In genomic region chr5:14681236-14681752, GRCh38 we compare ENCODE assay signal across 17 cellular contexts. TPM values are rescaled to one million over a fixed set of nuclear protein-coding genes. Genes with fewer than 3 reads are reported as not detected.
DNase-seq lines count a peak whose midpoint lies in the region; ATAC-seq and TF ChIP-seq lines count a peak whose summit lies in the region.
"Had no signal": no experiment of that assay in that cellular context is flagged by ENCODE, and none has a peak within 500 bp of the region (broad histone marks: within the 10 kb centered on the region; RNA-seq: fewer than 3 reads in every experiment).

No MANE protein-coding gene starts in this region.

- H3K9me3 Mint-ChIP-seq in activated naive CD8-positive, alpha-beta T cell (ENCODE audit: low read depth): no peaks in the 10 kb centered on the region
- H3K9me3 Mint-ChIP-seq in activated naive CD8-positive, alpha-beta T cell treated with anti-CD3 and anti-CD28 coated beads, Interleukin-2, amount 50 U/mL, for 24 hours: no peaks in the 10 kb centered on the region
- no peaks in the 10 kb centered on the region for H3K9me3 Mint-ChIP-seq in activated T-helper 1 cell treated with anti-CD3 and anti-CD28 coated beads, Interleukin-12 subunit alpha, Interleukin-12 subunit beta, Interleukin-2, Interleukin-4 antibody, amounts not matched to agents 30 ng/mL and 10 ng/mL and 1 ng/mL, durations not matched to agents 14 hours and 24 hours and 36 hours
- H3K9me3 Mint-ChIP-seq: CD14-positive monocyte had no signal

- no peaks in the 10 kb centered on the region for H3K36me3 Mint-ChIP-seq in activated naive CD8-positive, alpha-beta T cell
- peaks cover 63% of the 10 kb centered on the region for H3K36me3 Mint-ChIP-seq in activated naive CD8-positive, alpha-beta T cell treated with anti-CD3 and anti-CD28 coated beads, Interleukin-2, amount 50 U/mL, for 24 hours (ENCODE audit: low read depth)
- H3K36me3 Mint-ChIP-seq in activated T-helper 1 cell treated with anti-CD3 and anti-CD28 coated beads, Interleukin-12 subunit alpha, Interleukin-12 subunit beta, Interleukin-2, Interleukin-4 antibody, amounts not matched to agents 30 ng/mL and 10 ng/mL and 1 ng/mL, durations not matched to agents 14 hours and 24 hours and 36 hours (ENCODE audit: low read depth): peaks cover 53% of the 10 kb centered on the region

- H3K4me1 ChIP-seq in heart right ventricle: peaks cover 4 to 92% (median 42%) of the 10 kb centered on the region in 9 donors

- ATAC-seq in activated naive CD8-positive, alpha-beta T cell treated with anti-CD3 and anti-CD28 coated beads, Interleukin-2, amount 50 U/mL, for 24 hours: no peak
- ATAC-seq in heart right ventricle (peak in 7 of 8 donors; percentile 56 to 81 (median 64)), GM19023 (IDR thresholded peaks at IDR 0.05; ENCODE audit: unreplicated experiment) (no peak), HG03159 (IDR thresholded peaks at IDR 0.05; ENCODE audit: unreplicated experiment) (no peak)
- ATAC-seq: K562 had no signal

- peak overlapping the region; percentile 79 for H3K27ac Mint-ChIP-seq in activated naive CD8-positive, alpha-beta T cell
- H3K27ac Mint-ChIP-seq in activated naive CD8-positive, alpha-beta T cell treated with anti-CD3 and anti-CD28 coated beads, Interleukin-2, amount 50 U/mL, for 24 hours: no peak overlapping the region
- peak overlapping the region; percentile 63 for H3K27ac Mint-ChIP-seq in activated T-helper 1 cell treated with anti-CD3 and anti-CD28 coated beads, Interleukin-12 subunit alpha, Interleukin-12 subunit beta, Interleukin-2, Interleukin-4 antibody, amounts not matched to agents 30 ng/mL and 10 ng/mL and 1 ng/mL, durations not matched to agents 14 hours and 24 hours and 36 hours

- no peaks in the 10 kb centered on the region for H3K9me3 ChIP-seq in heart right ventricle

- H3K4me3 Mint-ChIP-seq in activated naive CD8-positive, alpha-beta T cell: no peak overlapping the region
- H3K4me3 Mint-ChIP-seq in activated naive CD8-positive, alpha-beta T cell treated with anti-CD3 and anti-CD28 coated beads, Interleukin-2, amount 50 U/mL, for 24 hours: no peak overlapping the region
- H3K4me3 Mint-ChIP-seq in activated T-helper 1 cell treated with anti-CD3 and anti-CD28 coated beads, Interleukin-12 subunit alpha, Interleukin-12 subunit beta, Interleukin-2, Interleukin-4 antibody, amounts not matched to agents 30 ng/mL and 10 ng/mL and 1 ng/mL, durations not matched to agents 14 hours and 24 hours and 36 hours: no peak overlapping the region
- H3K4me3 Mint-ChIP-seq: CD14-positive monocyte had no signal

- peak in 2 of 9 donors; percentile 6 to 9 for TF ChIP-seq CTCF in heart right ventricle (IDR thresholded peaks at IDR 0.05)

- WGBS in heart right ventricle, 2 donors: 52 to 72% methylated on average over 10 of the region's 10 CpGs

- H3K36me3 ChIP-seq in heart right ventricle: peaks cover 0 to 76% (median 8%) of the 10 kb centered on the region in 9 donors

- DNase-seq in activated naive CD8-positive, alpha-beta T cell treated with anti-CD3 and anti-CD28 coated beads, Interleukin-2, amount 50 U/mL, for 24 hours: no peak
- no peak for DNase-seq in activated T-helper 1 cell treated with anti-CD3 and anti-CD28 coated beads, Interleukin-12 subunit alpha, Interleukin-12 subunit beta, Interleukin-2, Interleukin-4 antibody, amounts not matched to agents 30 ng/mL and 10 ng/mL and 1 ng/mL, durations not matched to agents 14 hours and 24 hours and 36 hours (ENCODE audit: low spot score)
- DNase-seq in heart right ventricle (peak in 1 of 2 donors; percentile 48), DMS 273 (lab: John Stamatoyannopoulos, UW; ENCODE audit: unreplicated experiment) (no peak)
- DNase-seq: AML-193; Calu3; NCI-H1436; NCI-H2029 treated with DMSO at 0.1 percent for 48 hours; NCI-H2171 treated with DMSO at 0.1 percent for 48 hours; NCI-H446 treated with DMSO at 0.1 percent for 48 hours; NK-92 treated with Interleukin-12 subunit alpha and Interleukin-12 subunit beta, amount 100 ng/mL, for 24 hours; SIG-M5 had no signal

- no peaks in the 10 kb centered on the region for H3K27me3 ChIP-seq in heart right ventricle

- H3K27ac ChIP-seq in heart right ventricle: peak overlapping the region in 9 of 10 donors; percentile 28 to 87 (median 67)

- intact Hi-C loops in activated T-helper 1 cell treated with anti-CD3 and anti-CD28 coated beads, Interleukin-12 subunit alpha, Interleukin-12 subunit beta, Interleukin-2, Interleukin-4 antibody, amounts not matched to agents 30 ng/mL and 10 ng/mL and 1 ng/mL, durations not matched to agents 14 hours and 24 hours and 36 hours (cut with micrococcal nuclease): no loop called here
- intact Hi-C loops in heart right ventricle (cut with DNase I): loop anchor here in 2 of 10 donors (10.0 kb wide), 2 partner anchors 324 to 334 kb away; no protein-coding TSS in a partner anchor

- no peaks in the 10 kb centered on the region for H3K27me3 Mint-ChIP-seq in activated naive CD8-positive, alpha-beta T cell
- no peaks in the 10 kb centered on the region for H3K27me3 Mint-ChIP-seq in activated naive CD8-positive, alpha-beta T cell treated with anti-CD3 and anti-CD28 coated beads, Interleukin-2, amount 50 U/mL, for 24 hours
- H3K27me3 Mint-ChIP-seq in activated T-helper 1 cell treated with anti-CD3 and anti-CD28 coated beads, Interleukin-12 subunit alpha, Interleukin-12 subunit beta, Interleukin-2, Interleukin-4 antibody, amounts not matched to agents 30 ng/mL and 10 ng/mL and 1 ng/mL, durations not matched to agents 14 hours and 24 hours and 36 hours (ENCODE audit: insufficient read depth): no peaks in the 10 kb centered on the region

- H3K4me3 ChIP-seq in heart right ventricle: no peak overlapping the region
- H3K4me3 ChIP-seq: K562 had no signal

- peaks cover 32% of the 10 kb centered on the region for H3K4me1 Mint-ChIP-seq in activated naive CD8-positive, alpha-beta T cell (ENCODE audit: low read depth)
- peaks cover 48% of the 10 kb centered on the region for H3K4me1 Mint-ChIP-seq in activated naive CD8-positive, alpha-beta T cell treated with anti-CD3 and anti-CD28 coated beads, Interleukin-2, amount 50 U/mL, for 24 hours
- H3K4me1 Mint-ChIP-seq in activated T-helper 1 cell treated with anti-CD3 and anti-CD28 coated beads, Interleukin-12 subunit alpha, Interleukin-12 subunit beta, Interleukin-2, Interleukin-4 antibody, amounts not matched to agents 30 ng/mL and 10 ng/mL and 1 ng/mL, durations not matched to agents 14 hours and 24 hours and 36 hours (ENCODE audit: low read depth): peaks cover 44% of the 10 kb centered on the region

RNA-seq across cellular contexts. Expression of gene OTULIN, which starts 16.8 kb away (rescaled TPM):
- total RNA-seq in activated T-helper 1 cell treated with anti-CD3 and anti-CD28 coated beads, Interleukin-12 subunit alpha, Interleukin-12 subunit beta, Interleukin-2, Interleukin-4 antibody, amounts not matched to agents 30 ng/mL and 10 ng/mL and 1 ng/mL, durations not matched to agents 14 hours and 24 hours and 36 hours: 57.4 and 58.7 TPM in 2 replicates
- total RNA-seq in heart right ventricle: 10 to 100 TPM; 15.2 to 35.1 (median 25.9) TPM
- 1 to 10 TPM; 4.4 to 5.8 TPM for polyA plus RNA-seq in heart right ventricle

Comparison
In these comparisons a context has a peak if more than half of its experiments do, and no peak if none do; other contexts are left out.
1. ATAC-seq: peak in heart right ventricle (7 of 8); none in activated naive CD8-positive, alpha-beta T cell treated with anti-CD3 and anti-CD28 coated beads, Interleukin-2, amount 50 U/mL, for 24 hours (single experiment), GM19023 (single experiment) and HG03159 (single experiment).